Comparison of ENCODE assay signal across 2 cellular contexts in the genomic region with DNA sequence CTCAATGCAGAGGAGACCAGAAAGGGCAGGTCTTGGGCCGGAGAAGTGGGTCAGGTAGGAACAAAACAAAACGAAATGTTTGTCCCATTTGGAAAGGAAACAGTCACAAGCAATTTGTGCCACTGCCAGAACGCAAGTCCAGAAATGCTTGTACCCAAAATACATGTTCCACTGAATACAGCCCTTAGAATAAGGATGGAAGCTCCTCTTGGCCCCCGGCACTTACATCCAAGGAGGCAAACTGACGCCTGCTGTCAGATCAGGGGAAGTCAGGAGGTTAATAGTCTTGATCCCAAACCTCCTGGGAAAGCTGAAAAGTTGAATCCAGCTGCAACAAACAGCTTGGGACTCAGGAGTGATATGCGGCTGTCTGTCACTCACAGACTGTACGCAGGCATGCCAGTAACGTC.
TF ChIP-seq lines count a peak whose summit lies in the region.

No MANE protein-coding gene starts in this region.

TF ChIP-seq in H1, 55 proteins besides CTCF, POLR2A, EP300 and RAD21 (continued from another document):
- TF ChIP-seq, protein P1, sequence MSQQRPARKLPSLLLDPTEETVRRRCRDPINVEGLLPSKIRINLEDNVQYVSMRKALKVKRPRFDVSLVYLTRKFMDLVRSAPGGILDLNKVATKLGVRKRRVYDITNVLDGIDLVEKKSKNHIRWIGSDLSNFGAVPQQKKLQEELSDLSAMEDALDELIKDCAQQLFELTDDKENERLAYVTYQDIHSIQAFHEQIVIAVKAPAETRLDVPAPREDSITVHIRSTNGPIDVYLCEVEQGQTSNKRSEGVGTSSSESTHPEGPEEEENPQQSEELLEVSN (IDR thresholded peaks at IDR 0.05): no peak
TF ChIP-seq in H1: peak in this region for 0.

TF ChIP-seq in neural cell, 6 proteins besides CTCF, POLR2A, EP300 and RAD21 (continued from another document):
- TF ChIP-seq, protein P2, sequence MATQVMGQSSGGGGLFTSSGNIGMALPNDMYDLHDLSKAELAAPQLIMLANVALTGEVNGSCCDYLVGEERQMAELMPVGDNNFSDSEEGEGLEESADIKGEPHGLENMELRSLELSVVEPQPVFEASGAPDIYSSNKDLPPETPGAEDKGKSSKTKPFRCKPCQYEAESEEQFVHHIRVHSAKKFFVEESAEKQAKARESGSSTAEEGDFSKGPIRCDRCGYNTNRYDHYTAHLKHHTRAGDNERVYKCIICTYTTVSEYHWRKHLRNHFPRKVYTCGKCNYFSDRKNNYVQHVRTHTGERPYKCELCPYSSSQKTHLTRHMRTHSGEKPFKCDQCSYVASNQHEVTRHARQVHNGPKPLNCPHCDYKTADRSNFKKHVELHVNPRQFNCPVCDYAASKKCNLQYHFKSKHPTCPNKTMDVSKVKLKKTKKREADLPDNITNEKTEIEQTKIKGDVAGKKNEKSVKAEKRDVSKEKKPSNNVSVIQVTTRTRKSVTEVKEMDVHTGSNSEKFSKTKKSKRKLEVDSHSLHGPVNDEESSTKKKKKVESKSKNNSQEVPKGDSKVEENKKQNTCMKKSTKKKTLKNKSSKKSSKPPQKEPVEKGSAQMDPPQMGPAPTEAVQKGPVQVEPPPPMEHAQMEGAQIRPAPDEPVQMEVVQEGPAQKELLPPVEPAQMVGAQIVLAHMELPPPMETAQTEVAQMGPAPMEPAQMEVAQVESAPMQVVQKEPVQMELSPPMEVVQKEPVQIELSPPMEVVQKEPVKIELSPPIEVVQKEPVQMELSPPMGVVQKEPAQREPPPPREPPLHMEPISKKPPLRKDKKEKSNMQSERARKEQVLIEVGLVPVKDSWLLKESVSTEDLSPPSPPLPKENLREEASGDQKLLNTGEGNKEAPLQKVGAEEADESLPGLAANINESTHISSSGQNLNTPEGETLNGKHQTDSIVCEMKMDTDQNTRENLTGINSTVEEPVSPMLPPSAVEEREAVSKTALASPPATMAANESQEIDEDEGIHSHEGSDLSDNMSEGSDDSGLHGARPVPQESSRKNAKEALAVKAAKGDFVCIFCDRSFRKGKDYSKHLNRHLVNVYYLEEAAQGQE (IDR thresholded peaks at IDR 0.05; ENCODE audit: borderline replicate concordance): peak; percentile 71
